In genomic region chr22:36809351-36809750, GRCh38 we compare ENCODE assay signal across 36 cellular contexts. TPM values are rescaled to one million over a fixed set of nuclear protein-coding genes. Genes with fewer than 3 reads are reported as not detected.
"Had no signal": no experiment of that assay in that cellular context is flagged by ENCODE, and none has a peak within 500 bp of the region (broad histone marks: within the 10 kb centered on the region; RNA-seq: fewer than 3 reads in every experiment).

No MANE protein-coding gene starts in this region.

- H3K9me3 ChIP-seq: esophagus squamous epithelium, heart right ventricle, left lung, mucosa of descending colon, neutrophil, pancreas, thoracic aorta, tibial nerve, upper lobe of left lung had no signal

- H3K27ac ChIP-seq: esophagus squamous epithelium, heart right ventricle, left lung, neutrophil, pancreas, thoracic aorta, tibial nerve, upper lobe of left lung had no signal

- H3K27me3 ChIP-seq: pancreas, upper lobe of left lung had no signal

- H3K4me1 ChIP-seq: esophagus squamous epithelium, pancreas, tibial nerve had no signal

- H3K36me3 ChIP-seq: esophagus squamous epithelium, heart right ventricle, left lung, neutrophil, pancreas, thoracic aorta, tibial nerve, upper lobe of left lung had no signal

- ATAC-seq: effector memory CD8-positive, alpha-beta T cell; heart right ventricle; left cardiac atrium; mucosa of descending colon; natural killer cell treated with Interleukin-12 subunit alpha and Interleukin-12 subunit beta and Interleukin-15 and Interleukin-18, amount 100 ng/mL, for 72 hours; pancreas; sciatic nerve; stimulated activated effector memory CD8-positive, alpha-beta T cell treated with anti-CD3 and anti-CD28 coated beads, Interleukin-12 subunit alpha, Interleukin-12 subunit beta, amount 100 ng/mL, for 72 hours; stimulated activated naive CD8-positive, alpha-beta T cell treated with anti-CD3 and anti-CD28 coated beads, Interleukin-15, Interleukin-2, amounts not matched to agents 100 U/mL and 50 U/mL, for 24 hours had no signal

- H3K4me3 ChIP-seq: esophagus squamous epithelium, heart right ventricle, left lung, mucosa of descending colon, pancreas, thoracic aorta, tibial nerve, upper lobe of left lung had no signal

- FAIRE-seq: endometrium, islet of Langerhans, pancreas, urothelium cell line had no signal

- DNase-seq: cortex of kidney; effector memory CD8-positive, alpha-beta T cell; erythroblast; esophagus squamous epithelium; foreskin melanocyte; glutamatergic neuron; heart right ventricle; hippocampal formation; left cardiac atrium; left lung; mesenchymal stem cell; mucosa of descending colon; naive B cell; pancreas; stimulated activated CD4-positive, alpha-beta T cell treated with anti-CD3 and anti-CD28 coated beads, Interleukin-2, amount 100 ng/mL, for 24 hours; stimulated activated CD4-positive, alpha-beta T cell treated with anti-CD3 and anti-CD28 coated beads, Interleukin-4, amount 100 ng/mL, for 24 hours; stimulated activated naive CD8-positive, alpha-beta T cell treated with anti-CD3 and anti-CD28 coated beads, Interleukin-15, Interleukin-2, amounts not matched to agents 100 U/mL and 50 U/mL, for 24 hours; substantia nigra; upper lobe of left lung had no signal

RNA-seq across cellular contexts. Expression of gene PVALB, which starts 7.5 kb away (rescaled TPM):
- total RNA-seq: dermis microvascular lymphatic vessel endothelial cell; esophagus squamous epithelium; heart right ventricle; kidney epithelial cell; left cardiac atrium; lower leg skin; lung microvascular endothelial cell; mesothelial cell of epicardium; mucosa of descending colon; natural killer cell treated with Interleukin-12 subunit alpha and Interleukin-12 subunit beta and Interleukin-15 and Interleukin-18, amount 100 ng/mL, for 72 hours; omental fat pad; pancreas; progenitor cell of endocrine pancreas; sciatic nerve; thoracic aorta; tibial nerve had no signal
- polyA plus RNA-seq: heart right ventricle had no signal

RNA-seq across cellular contexts. Expression of gene NCF4, which starts 51.5 kb away (rescaled TPM):
- total RNA-seq: dermis microvascular lymphatic vessel endothelial cell, kidney epithelial cell, lung microvascular endothelial cell, mesothelial cell of epicardium, neural crest cell, progenitor cell of endocrine pancreas had no signal
